Comparison of ENCODE assay signal across 9 cellular contexts in genomic region chr13:114109646-114110045, GRCh38. TPM values are rescaled to one million over a fixed set of nuclear protein-coding genes. Genes with fewer than 3 reads are reported as not detected.
DNase-seq lines count a peak whose midpoint lies in the region; ATAC-seq and TF ChIP-seq lines count a peak whose summit lies in the region.
"Had no signal": no experiment of that assay in that cellular context is flagged by ENCODE, and none has a peak within 500 bp of the region (broad histone marks: within the 10 kb centered on the region; RNA-seq: fewer than 3 reads in every experiment).

No MANE protein-coding gene starts in this region.

- WGBS in upper lobe of left lung, 2 donors = 82 to 87% methylated on average over 8 to 23 of the region's 24 CpGs

- CTCF ChIA-PET in activated naive CD4-positive, alpha-beta T cell treated with anti-CD3 and anti-CD28 coated beads for 36 hours (lab: Charles Lee) = interaction anchor here (1.0 to 3.7 kb wide), 4 partner anchors 19 to 64 kb away, joined by 3 to 23 read pairs (median 4); no protein-coding TSS in a partner anchor

- H3K4me1 Mint-ChIP-seq in activated naive CD4-positive, alpha-beta T cell treated with anti-CD3 and anti-CD28 coated beads for 36 hours (ENCODE audit: low read depth) = peaks cover 84% of the 10 kb centered on the region
- peaks cover 27% of the 10 kb centered on the region for H3K4me1 Mint-ChIP-seq in memory B cell

- TF ChIP-seq POLR2A in upper lobe of left lung (IDR thresholded peaks at IDR 0.05) = no peak

- H3K9ac ChIP-seq in Karpas-422 (ENCODE audit: low read length) = no peak overlapping the region

- no peaks in the 10 kb centered on the region for H3K27me3 Mint-ChIP-seq in activated naive CD4-positive, alpha-beta T cell treated with anti-CD3 and anti-CD28 coated beads for 36 hours (ENCODE audit: low read depth)
- H3K27me3 Mint-ChIP-seq in memory B cell = no peaks in the 10 kb centered on the region

- H3K27ac ChIP-seq in upper lobe of left lung (peak overlapping the region in 3 of 4 donors; percentile 1 to 48 (median 21)), Karpas-422 (ENCODE audit: low read length) (no peak overlapping the region)

- ATAC-seq in memory B cell (ENCODE audit: low read depth) = no peak
- ATAC-seq in upper lobe of left lung (ENCODE audit: low FRiP score in 2 of 2) = no peak
- no peak for ATAC-seq in HG03521 (IDR thresholded peaks at IDR 0.05; ENCODE audit: unreplicated experiment)
- no peak for ATAC-seq in HG03378 (IDR thresholded peaks at IDR 0.05; ENCODE audit: unreplicated experiment)

- H3K36me3 ChIP-seq in upper lobe of left lung (no peaks in the 10 kb centered on the region), Karpas-422 (ENCODE audit: insufficient read depth, low read length) (no peaks in the 10 kb centered on the region)
- H3K36me3 ChIP-seq: adrenal gland had no signal

- TF ChIP-seq CTCF in upper lobe of left lung (IDR thresholded peaks at IDR 0.05) = no peak

- intact Hi-C loops in activated naive CD4-positive, alpha-beta T cell treated with anti-CD3 and anti-CD28 coated beads for 36 hours (cut with micrococcal nuclease) = loop anchor here (1.0 to 5.0 kb wide), 5 partner anchors 38 to 293 kb away; no protein-coding TSS in a partner anchor

- H2AFZ ChIP-seq in Karpas-422 (ENCODE audit: low read length) = no peak overlapping the region

- no peaks in the 10 kb centered on the region for H4K20me1 ChIP-seq in Karpas-422 (ENCODE audit: insufficient read depth, low read depth, low read length)

- no peak for TF ChIP-seq EP300 in upper lobe of left lung (IDR thresholded peaks at IDR 0.05)

- no peaks in the 10 kb centered on the region for H3K79me2 ChIP-seq in Karpas-422 (ENCODE audit: low read length)

- DNase-seq in activated effector memory CD4-positive, alpha-beta T cell treated with anti-CD3 and anti-CD28 coated beads, Interleukin-2, amount 50 U/mL, for 16 hours = peak; percentile 78
- DNase-seq in activated effector memory CD4-positive, alpha-beta T cell treated with Interleukin-2 at 50 U/mL for 16 hours = no peak
- peak; percentile 55 for DNase-seq in activated naive CD4-positive, alpha-beta T cell treated with anti-CD3 and anti-CD28 coated beads for 36 hours
- DNase-seq in memory B cell (ENCODE audit: low spot score in 2 of 2) (no peak), upper lobe of left lung (peak; percentile 21 to 87), Karpas-422 (no peak)

- peak overlapping the region; percentile 82 for H3K4me3 Mint-ChIP-seq in activated naive CD4-positive, alpha-beta T cell treated with anti-CD3 and anti-CD28 coated beads for 36 hours
- no peak overlapping the region for H3K4me3 Mint-ChIP-seq in memory B cell

- H3K27ac Mint-ChIP-seq in activated naive CD4-positive, alpha-beta T cell treated with anti-CD3 and anti-CD28 coated beads for 36 hours = peak overlapping the region; percentile 90
- peak overlapping the region; percentile 53 for H3K27ac Mint-ChIP-seq in memory B cell

- no peaks in the 10 kb centered on the region for H3K9me2 ChIP-seq in Karpas-422 (replicated peaks; ENCODE audit: insufficient read depth, low read length)

- H3K4me3 ChIP-seq in upper lobe of left lung = no peak overlapping the region
- H3K4me3 ChIP-seq in Karpas-422 (ENCODE audit: low read length) = no peak overlapping the region
- H3K4me3 ChIP-seq: adrenal gland had no signal

- H3K4me2 ChIP-seq in Karpas-422 (ENCODE audit: low read depth, low read length, poor library complexity, severe bottlenecking) = no peak overlapping the region

- no peaks in the 10 kb centered on the region for H3K27me3 ChIP-seq in upper lobe of left lung
- no peaks in the 10 kb centered on the region for H3K27me3 ChIP-seq in Karpas-422 (ENCODE audit: low read length)
- H3K27me3 ChIP-seq: adrenal gland had no signal

- H3K36me3 Mint-ChIP-seq in activated naive CD4-positive, alpha-beta T cell treated with anti-CD3 and anti-CD28 coated beads for 36 hours (ENCODE audit: low read depth) = peaks cover 22% of the 10 kb centered on the region
- peaks cover 11% of the 10 kb centered on the region for H3K36me3 Mint-ChIP-seq in memory B cell

- no peaks in the 10 kb centered on the region for H3K9me3 Mint-ChIP-seq in activated naive CD4-positive, alpha-beta T cell treated with anti-CD3 and anti-CD28 coated beads for 36 hours
- no peaks in the 10 kb centered on the region for H3K9me3 Mint-ChIP-seq in memory B cell

- H3K9me3 ChIP-seq in upper lobe of left lung = no peaks in the 10 kb centered on the region
- H3K9me3 ChIP-seq in Karpas-422 (ENCODE audit: low read length) = no peaks in the 10 kb centered on the region; the same call in 1 of the 2 replicates
- H3K9me3 ChIP-seq: adrenal gland had no signal

- H3K4me1 ChIP-seq in upper lobe of left lung (peaks cover 14 to 25% (median 18%) of the 10 kb centered on the region in 4 donors), Karpas-422 (ENCODE audit: low read length) (no peaks in the 10 kb centered on the region)
- H3K4me1 ChIP-seq: adrenal gland had no signal

RNA-seq across cellular contexts. Expression of gene RASA3, which starts 22.8 kb away (rescaled TPM):
- total RNA-seq in activated naive CD4-positive, alpha-beta T cell treated with anti-CD3 and anti-CD28 coated beads for 36 hours = 10 to 100 TPM; 48.3 to 48.8 TPM
- total RNA-seq in upper lobe of left lung = 10 to 100 TPM; 11.4 to 52.4 (median 18.4) TPM
- total RNA-seq in Karpas-422 (2014; rRNA removed; shearing (Covaris generic); ENCODE audit: low replicate concordance) = 0.56 and 2.4 TPM in 2 replicates

Comparison
In these comparisons a context has a peak if more than half of its experiments do, and no peak if none do; other contexts are left out.
1. DNase-seq: peak in activated effector memory CD4-positive, alpha-beta T cell treated with anti-CD3 and anti-CD28 coated beads, Interleukin-2, amount 50 U/mL, for 16 hours (single experiment), activated naive CD4-positive, alpha-beta T cell treated with anti-CD3 and anti-CD28 coated beads for 36 hours (single experiment) and upper lobe of left lung (2 of 2); none in activated effector memory CD4-positive, alpha-beta T cell treated with Interleukin-2 at 50 U/mL for 16 hours (single experiment), memory B cell (0 of 2) and Karpas-422 (single experiment).